8 cellular contexts compared by ENCODE assay signal in the genomic region with DNA sequence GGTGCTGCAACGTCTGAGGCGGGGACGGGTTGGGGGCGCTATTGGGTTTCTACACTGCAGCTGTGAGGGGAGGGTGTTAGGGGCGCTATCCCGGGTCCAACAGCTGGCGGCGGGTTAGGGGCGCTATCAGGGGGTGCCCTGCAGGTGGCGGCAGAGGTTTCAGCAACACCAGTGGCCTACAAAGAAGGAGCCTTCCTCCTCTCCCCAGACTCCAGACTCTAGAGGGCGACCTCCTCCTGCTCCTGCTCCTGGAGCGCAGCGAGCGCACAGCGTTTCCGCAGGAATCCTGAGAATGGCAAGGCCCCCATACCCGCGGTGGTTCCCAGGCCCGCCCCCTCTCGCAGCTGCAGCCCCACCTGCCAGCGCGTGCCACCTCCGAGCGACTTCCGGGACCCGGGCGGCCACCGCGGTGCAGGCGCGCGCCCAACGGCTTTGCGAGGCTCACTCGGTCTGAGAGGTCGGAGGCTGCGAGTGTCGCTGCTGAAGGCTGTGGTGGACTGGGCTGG. TPM values are rescaled to one million over a fixed set of nuclear protein-coding genes. Genes with fewer than 3 reads are reported as not detected.
DNase-seq lines count a peak whose midpoint lies in the region; ATAC-seq and TF ChIP-seq lines count a peak whose summit lies in the region.
"Not testable (repeated sequence)": the region's sequence is repeated elsewhere in the genome, so short reads cannot be mapped to it uniquely, and the experiment has no call there.

No MANE protein-coding gene starts in this region.

- not testable (repeated sequence) for H3K9me3 ChIP-seq in liver (ENCODE audit: control insufficient read depth in 4 of 4, low read length in 3 of 4)

- peak; percentile 87 for ATAC-seq in HG03175 (IDR thresholded peaks at IDR 0.05; ENCODE audit: unreplicated experiment)

- not testable (repeated sequence) for H3K36me3 ChIP-seq in liver (ENCODE audit: control insufficient read depth in 4 of 4, insufficient read depth in 3 of 4, low read depth in 1 of 4, low read length in 3 of 4)

- not testable (repeated sequence) for H3K9ac ChIP-seq in liver (ENCODE audit: low read depth in 1 of 2, low read length in 2 of 2)

- H3K4me3 ChIP-seq in dorsolateral prefrontal cortex (peak overlapping the region; percentile 19 to 75 (median 57)), liver (ENCODE audit: low read depth in 1 of 3, low read length in 3 of 3) (peak overlapping the region in 2 of 3 donors; percentile 52 to 56)

- not testable (repeated sequence) for H3K27me3 ChIP-seq in dorsolateral prefrontal cortex; liver (ENCODE audit: control insufficient read depth in 4 of 4, insufficient read depth in 4 of 4, low read length in 3 of 4)

- peak overlapping the region; percentile 79 for H3K27ac Mint-ChIP-seq in activated CD4-positive, alpha-beta memory T cell treated with anti-CD3 and anti-CD28 coated beads, Interleukin-2, amount 10 ng/mL, durations not matched to agents 7 days and 5 days

- H3K9me3 Mint-ChIP-seq in activated CD4-positive, alpha-beta memory T cell treated with anti-CD3 and anti-CD28 coated beads, Interleukin-2, amount 10 ng/mL, durations not matched to agents 7 days and 5 days: not testable (repeated sequence)

- TF ChIP-seq POLR2A in GM19193 (IDR thresholded peaks at IDR 0.05; ENCODE audit: extremely low read depth, insufficient read depth, insufficient read length): peak; percentile 31

- POLR2A ChIA-PET in activated CD4-positive, alpha-beta memory T cell treated with anti-CD3 and anti-CD28 coated beads, Interleukin-2, amount 10 ng/mL, durations not matched to agents 7 days and 5 days (lab: Charles Lee): interaction anchor here (1.1 kb wide), 1 partner anchor 129 kb away, joined by 3 read pairs; no protein-coding TSS in a partner anchor

- DNase-seq in C1 segment of cervical spinal cord (lab: John Stamatoyannopoulos, UW) (peak in 8 of 14 donors; percentile 2 to 40 (median 25)), NCI-H526 (lab: John Stamatoyannopoulos, UW) (peak; percentile 73 to 87), dorsolateral prefrontal cortex (peak in 8 of 10 donors; percentile 20 to 74 (median 54))
- DNase-seq in activated CD4-positive, alpha-beta memory T cell treated with anti-CD3 and anti-CD28 coated beads, Interleukin-2, amount 10 ng/mL, durations not matched to agents 7 days and 5 days: peak; percentile 86
- DNase-seq in stimulated activated CD4-positive, alpha-beta T cell treated with anti-CD3 and anti-CD28 coated beads, TNF-alpha, amount 100 ng/mL, for 1 hour (ENCODE audit: low read depth in 3 of 3, low spot score in 1 of 3): peak; percentile 43 to 56 (median 56)

- not testable (repeated sequence) for H3K36me3 Mint-ChIP-seq in activated CD4-positive, alpha-beta memory T cell treated with anti-CD3 and anti-CD28 coated beads, Interleukin-2, amount 10 ng/mL, durations not matched to agents 7 days and 5 days (ENCODE audit: low read depth)

- H3K27ac ChIP-seq in dorsolateral prefrontal cortex: peak overlapping the region in 1 of 59 donors; percentile 46
- not testable (repeated sequence) for H3K27ac ChIP-seq in liver (ENCODE audit: low read depth in 1 of 2, low read length in 2 of 2)

- peak overlapping the region; percentile 84 for H3K4me3 Mint-ChIP-seq in activated CD4-positive, alpha-beta memory T cell treated with anti-CD3 and anti-CD28 coated beads, Interleukin-2, amount 10 ng/mL, durations not matched to agents 7 days and 5 days

- H3K27me3 Mint-ChIP-seq in activated CD4-positive, alpha-beta memory T cell treated with anti-CD3 and anti-CD28 coated beads, Interleukin-2, amount 10 ng/mL, durations not matched to agents 7 days and 5 days: not testable (repeated sequence)

- TF ChIP-seq CTCF in dorsolateral prefrontal cortex (IDR thresholded peaks at IDR 0.05 in 54 of 56, conservative IDR thresholded peaks at IDR 0.05 in 2 of 56; ENCODE audit: low read depth in 1 of 56, partially characterized antibody in 56 of 56) (peak in 52 of 56 donors; percentile 27 to 81 (median 66)), liver (IDR thresholded peaks at IDR 0.05; ENCODE audit: low read depth, low read length, missing input control) (peak; percentile 51)

- peak; percentile 69 to 72 for TF ChIP-seq RAD21 in liver (IDR thresholded peaks at IDR 0.05)

- intact Hi-C loops in dorsolateral prefrontal cortex (cut with DNase I): not testable (repeated sequence)

- H3K4me1 ChIP-seq in liver (ENCODE audit: control insufficient read depth in 4 of 4, insufficient read depth in 4 of 4, low read length in 3 of 4): not testable (repeated sequence)

- CTCF ChIA-PET in activated CD4-positive, alpha-beta memory T cell treated with anti-CD3 and anti-CD28 coated beads, Interleukin-2, amount 10 ng/mL, durations not matched to agents 7 days and 5 days (lab: Charles Lee): interaction anchor here (0.8 kb wide), 1 partner anchor 12 kb away, joined by 3 read pairs; no protein-coding TSS in a partner anchor

- WGBS in liver: 5% methylated on average over 38 of the region's 38 CpGs

- not testable (repeated sequence) for H3K4me1 Mint-ChIP-seq in activated CD4-positive, alpha-beta memory T cell treated with anti-CD3 and anti-CD28 coated beads, Interleukin-2, amount 10 ng/mL, durations not matched to agents 7 days and 5 days

RNA-seq across cellular contexts. Expression of gene ZNF519, which starts 46.5 kb away (rescaled TPM):
- total RNA-seq in activated CD4-positive, alpha-beta memory T cell treated with anti-CD3 and anti-CD28 coated beads, Interleukin-2, amount 10 ng/mL, durations not matched to agents 7 days and 5 days: 10 to 100 TPM in 1 of 2 experiments, 1 to 10 TPM in 1; 9.1 to 11.1 TPM
- 10 to 100 TPM; 26.0 to 69.6 (median 46.4) TPM for total RNA-seq in dorsolateral prefrontal cortex
- total RNA-seq in liver: 1 to 10 TPM; 1.3 to 4.0 TPM
- polyA plus RNA-seq in liver: under 1 TPM; 0.29 to 0.96 TPM

Comparison
In these comparisons a context has a peak if more than half of its experiments do, and no peak if none do; other contexts are left out.
1. DNase-seq: peak in every context shown above with its lines; median percentile 86 in activated CD4-positive, alpha-beta memory T cell treated with anti-CD3 and anti-CD28 coated beads, Interleukin-2, amount 10 ng/mL, durations not matched to agents 7 days and 5 days; 80 in NCI-H526; 56 in stimulated activated CD4-positive, alpha-beta T cell treated with anti-CD3 and anti-CD28 coated beads, TNF-alpha, amount 100 ng/mL, for 1 hour; 54 in dorsolateral prefrontal cortex; 25 in C1 segment of cervical spinal cord.